In genomic region chr17:79109584-79109983, GRCh38 we compare ENCODE assay signal across 1 cellular context.
TF ChIP-seq lines count a peak whose summit lies in the region.

No MANE protein-coding gene starts in this region.

TF ChIP-seq in K562, 482 proteins besides CTCF, POLR2A, EP300 and RAD21 (continued from another document):
- TF ChIP-seq ZBTB5 (IDR thresholded peaks at IDR 0.05) (no peak), HMGN3 (IDR thresholded peaks at IDR 0.05; ENCODE audit: borderline replicate concordance, extremely low read depth, insufficient read length, low read depth, low read length) (no peak), BMI1 (IDR thresholded peaks at IDR 0.05; ENCODE audit: low read length) (no peak), TOE1 (IDR thresholded peaks at IDR 0.05; ENCODE audit: borderline replicate concordance) (no peak), TOE1 (CRISPR knock-in tag; IDR thresholded peaks at IDR 0.05; ENCODE audit: borderline replicate concordance, low read depth) (no peak), ZNF76 (CRISPR knock-in tag; IDR thresholded peaks at IDR 0.05; ENCODE audit: borderline replicate concordance) (no peak), ZNF609 (CRISPR knock-in tag; IDR thresholded peaks at IDR 0.05; ENCODE audit: borderline replicate concordance) (no peak), NCOR1 (IDR thresholded peaks at IDR 0.05) (no peak), ZNF785 (CRISPR knock-in tag; IDR thresholded peaks at IDR 0.05) (no peak), ZFPM2 (CRISPR knock-in tag; IDR thresholded peaks at IDR 0.05) (no peak), ZNF324 (CRISPR knock-in tag; IDR thresholded peaks at IDR 0.05) (no peak), FUS (optimal IDR thresholded peaks at IDR 0.05; ENCODE audit: low read depth, low read length) (no peak), DMBX1 (CRISPR knock-in tag; IDR thresholded peaks at IDR 0.05; ENCODE audit: borderline replicate concordance) (no peak), ZNF197 (CRISPR knock-in tag; IDR thresholded peaks at IDR 0.05; ENCODE audit: low read depth) (no peak), ARID3B (CRISPR knock-in tag; IDR thresholded peaks at IDR 0.05; ENCODE audit: borderline replicate concordance) (no peak)
TF ChIP-seq in K562: peak in this region for 0.
